30 cellular contexts compared by ENCODE assay signal in the genomic region with DNA sequence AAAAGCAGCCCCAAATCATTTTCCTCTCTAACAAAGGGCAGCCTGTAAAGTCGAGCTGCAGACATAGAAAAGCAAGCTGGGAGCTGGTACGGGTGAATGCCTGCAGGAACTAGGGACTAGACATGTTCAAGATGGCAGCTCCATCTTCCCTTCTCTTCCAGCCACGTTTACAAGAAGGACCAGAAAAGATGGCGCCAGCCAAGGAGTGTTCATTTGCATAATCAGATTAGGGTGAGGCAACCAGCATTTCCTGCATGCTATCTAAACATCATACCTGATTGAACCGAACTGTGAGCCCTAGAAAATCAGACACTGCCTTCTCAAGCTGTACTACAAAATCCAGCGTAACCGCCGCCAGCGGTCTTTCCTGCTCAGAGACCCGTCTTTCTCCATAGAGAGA.
"Had no signal": no experiment of that assay in that cellular context is flagged by ENCODE, and none has a peak within 500 bp of the region (broad histone marks: within the 10 kb centered on the region; RNA-seq: fewer than 3 reads in every experiment).

No MANE protein-coding gene starts in this region.

- H3K27me3 ChIP-seq: Peyer's patch, SJCRH30 had no signal

- H3K4me3 ChIP-seq: K562, Peyer's patch, SJCRH30 had no signal

- DNase-seq: activated B cell treated with CpG ODN at 0.5 μM for 24 hours; activated CD4-positive, alpha-beta memory T cell treated with anti-CD3 and anti-CD28 coated beads, Interleukin-2, amount 10 ng/mL, durations not matched to agents 7 days and 5 days; activated CD4-positive, alpha-beta T cell treated with anti-CD3 and anti-CD28 coated beads for 4 hours; activated CD4-positive, CD25-positive, alpha-beta regulatory T cell treated with anti-CD3 and anti-CD28 coated beads, Interleukin-2, amount 50 U/mL, for 72 hours; activated CD8-positive, alpha-beta memory T cell treated with anti-CD3 and anti-CD28 coated beads for 24 hours; activated CD8-positive, alpha-beta memory T cell treated with anti-CD3 and anti-CD28 coated beads, Interleukin-2, amount 10 ng/mL, durations not matched to agents 7 days and 5 days; activated CD8-positive, alpha-beta memory T cell treated with anti-CD3 and anti-CD28 coated beads, Interleukin-2, amount 50 U/mL, for 48 hours; activated effector memory CD4-positive, alpha-beta T cell treated with Interleukin-2 at 50 U/mL for 16 hours; activated naive CD4-positive, alpha-beta T cell treated with anti-CD3 and anti-CD28 coated beads, Interleukin-2, amount 10 ng/mL, durations not matched to agents 7 days and 5 days; activated naive CD8-positive, alpha-beta T cell treated with anti-CD3 and anti-CD28 coated beads, Interleukin-2, amount 50 U/mL, for 24 hours; activated T-cell treated with anti-CD3 and anti-CD28 coated beads, Interleukin-2, amount 50 U/mL, for 48 hours; anterior cingulate cortex; caudate nucleus; cerebellar nuclear complex; NCI-H1048; NCI-H1436 treated with DMSO at 0.1 percent for 48 hours; NCI-H1694 treated with DMSO at 0.1 percent for 48 hours; NCI-H2029; NCI-H510A; NCI-H748 treated with DMSO at 0.1 percent for 48 hours; PC-3; Peyer's patch; SHP77; SJCRH30; SW 1271; T-helper 1 cell; T-helper 2 cell; T-helper 9 cell had no signal

- H3K9me3 ChIP-seq: Peyer's patch, SJCRH30 had no signal

- H3K27ac ChIP-seq: Peyer's patch, SJCRH30, VCaP had no signal

- H3K4me1 ChIP-seq: Peyer's patch, SJCRH30 had no signal

- H3K36me3 ChIP-seq: Peyer's patch, SJCRH30 had no signal
